In genomic region chrX:20412871-20413486, GRCh38 we compare ENCODE assay signal across 11 cellular contexts.
DNase-seq lines count a peak whose midpoint lies in the region; ATAC-seq, FAIRE-seq and TF ChIP-seq lines count a peak whose summit lies in the region.
"Had no signal": no experiment of that assay in that cellular context is flagged by ENCODE, and none has a peak within 500 bp of the region (broad histone marks: within the 10 kb centered on the region; RNA-seq: fewer than 3 reads in every experiment).

No MANE protein-coding gene starts in this region.

- no peak for FAIRE-seq in HTR-8/SVneo (lab: Jason Lieb, UNC)

- no peaks in the 10 kb centered on the region for H3K36me3 ChIP-seq in lung (ENCODE audit: control insufficient read depth in 2 of 2, insufficient read depth in 2 of 2, low read length in 2 of 2)
- H3K36me3 ChIP-seq: left lung, thoracic aorta had no signal

- DNase-seq in activated CD4-positive, alpha-beta T cell treated with anti-CD3 and anti-CD28 coated beads, Interleukin-2, amount 50 U/mL, for 48 hours, result peak; percentile 13 to 23
- DNase-seq in lung (ENCODE audit: low spot score), result peak; percentile 39
- no peak for DNase-seq in NCI-H2107 treated with DMSO at 0.1 percent for 48 hours (lab: John Stamatoyannopoulos, UW; ENCODE audit: unreplicated experiment)
- DNase-seq in HTR-8/SVneo (ENCODE audit: insufficient read length, low spot score), result no peak
- DNase-seq in NCI-H2107 (lab: John Stamatoyannopoulos, UW), result no peak

- H3K4me1 ChIP-seq in lung (ENCODE audit: control insufficient read depth in 2 of 2, insufficient read depth in 2 of 2, low read length in 2 of 2), result no peaks in the 10 kb centered on the region

- ATAC-seq in GM18909 (IDR thresholded peaks at IDR 0.05; ENCODE audit: poor library complexity, unreplicated experiment) (peak; percentile 70), HG03108 (IDR thresholded peaks at IDR 0.05; ENCODE audit: unreplicated experiment) (peak; percentile 76), lung (ENCODE audit: insufficient read depth, low FRiP score) (no peak), HG02571 (IDR thresholded peaks at IDR 0.05; ENCODE audit: unreplicated experiment) (no peak)
- ATAC-seq: HCT116 had no signal

- no peak overlapping the region for H3K27ac ChIP-seq in lung (ENCODE audit: low read depth in 1 of 2, low read length in 1 of 2)
- H3K27ac ChIP-seq: thoracic aorta had no signal

- no peaks in the 10 kb centered on the region for H3K27me3 ChIP-seq in lung (ENCODE audit: control insufficient read depth, insufficient read depth)
- H3K27me3 ChIP-seq: left lung had no signal

- TF ChIP-seq CTCF in lung (IDR thresholded peaks at IDR 0.05; ENCODE audit: control extremely low read depth, extremely low read depth), result no peak

- peaks cover 0 to 2% of the 10 kb centered on the region in 2 donors for H3K9me3 ChIP-seq in lung (ENCODE audit: control insufficient read depth in 2 of 2, insufficient read depth in 1 of 2, low read length in 1 of 2)
- H3K9me3 ChIP-seq: left lung, thoracic aorta had no signal

- 34 to 74% methylated on average over 18 of the region's 18 CpGs for WGBS in lung, 2 donors

- no peak overlapping the region for H3K4me3 ChIP-seq in lung
- H3K4me3 ChIP-seq: left lung, thoracic aorta had no signal

Comparison
In these comparisons a context has a peak if more than half of its experiments do, and no peak if none do; other contexts are left out.
1. ATAC-seq: peak in GM18909 (single experiment) and HG03108 (single experiment); none in lung (single experiment) and HG02571 (single experiment).
2. DNase-seq: peak in activated CD4-positive, alpha-beta T cell treated with anti-CD3 and anti-CD28 coated beads, Interleukin-2, amount 50 U/mL, for 48 hours (2 of 2) and lung (single experiment); none in NCI-H2107 treated with DMSO at 0.1 percent for 48 hours (single experiment), HTR-8/SVneo (single experiment) and NCI-H2107 (single experiment).